Comparison of ENCODE assay signal across 8 cellular contexts in genomic region chr1:37945743-37946702, GRCh38. TPM values are rescaled to one million over a fixed set of nuclear protein-coding genes. Genes with fewer than 3 reads are reported as not detected.
DNase-seq lines count a peak whose midpoint lies in the region; ATAC-seq lines count a peak whose summit lies in the region.

No MANE protein-coding gene starts in this region.

- peak overlapping the region; percentile 83 for H3K4me3 ChIP-seq in GM08714 (ENCODE audit: low read length)
- H3K4me3 ChIP-seq in iPS DF 6.9 (ENCODE audit: low read length) = peak overlapping the region; percentile 59; the same call in 1 of the 2 replicates

- no CpG with 5 or more reads among the region's 23 CpGs for WGBS in iPS DF 6.9 (ENCODE audit: insufficient coverage, insufficient read length)

- no peaks in the 10 kb centered on the region for H3K9me3 ChIP-seq in iPS DF 6.9 (ENCODE audit: control insufficient read depth, insufficient read depth, low read length)

- no peaks in the 10 kb centered on the region; the same call in 1 of the 2 replicates for H3K4me1 ChIP-seq in iPS DF 6.9 (ENCODE audit: control insufficient read depth, insufficient read depth, low read length)

- H3K27me3 ChIP-seq in iPS DF 6.9 (ENCODE audit: control insufficient read depth, insufficient read depth, low read length) = no peaks in the 10 kb centered on the region

- in situ Hi-C loops in KBM-7 (cut with MboI; ENCODE audit: low pct_unique_long_range_greater_than_20kb, low sequenced_read_pairs) = no loop called here

- DNase-seq in KBM-7 = peak; percentile 67
- peak; percentile 74 for DNase-seq in astrocyte of the hippocampus (ENCODE audit: low read depth, low spot score)
- no peak for DNase-seq in iPS DF 6.9 (ENCODE audit: low read depth, low spot score)
- peak; percentile 65 for DNase-seq in renal cortical epithelial cell (ENCODE audit: low read depth)
- no peak for DNase-seq in NCI-H748 treated with DMSO at 0.1 percent for 48 hours (lab: John Stamatoyannopoulos, UW)
- DNase-seq in 8988T = no peak

- ATAC-seq in HG03469 (IDR thresholded peaks at IDR 0.05; ENCODE audit: unreplicated experiment) = no peak

- no peaks in the 10 kb centered on the region; the same call in 1 of the 2 replicates for H3K36me3 ChIP-seq in iPS DF 6.9 (ENCODE audit: control insufficient read depth, insufficient read depth, low read length)

- H3K27ac ChIP-seq in iPS DF 6.9 (ENCODE audit: low read length) = no peak overlapping the region

RNA-seq across cellular contexts. Expression of gene INPP5B, which starts 0.8 kb away (rescaled TPM):
- 20.0 and 28.9 TPM in 2 replicates for total RNA-seq in renal cortical epithelial cell

RNA-seq across cellular contexts. Expression of gene SF3A3, which starts 43.8 kb away (rescaled TPM):
- total RNA-seq in renal cortical epithelial cell = 82.5 and 98.4 TPM in 2 replicates

RNA-seq across cellular contexts. Expression of gene FHL3, which starts 59.3 kb away (rescaled TPM):
- total RNA-seq in renal cortical epithelial cell = 3.0 and 22.3 TPM in 2 replicates

Comparison
In these comparisons a context has a peak if more than half of its experiments do, and no peak if none do; other contexts are left out.
1. DNase-seq: peak in KBM-7 (single experiment), astrocyte of the hippocampus (single experiment) and renal cortical epithelial cell (single experiment); none in iPS DF 6.9 (single experiment), NCI-H748 treated with DMSO at 0.1 percent for 48 hours (single experiment) and 8988T (single experiment).